In the genomic region with DNA sequence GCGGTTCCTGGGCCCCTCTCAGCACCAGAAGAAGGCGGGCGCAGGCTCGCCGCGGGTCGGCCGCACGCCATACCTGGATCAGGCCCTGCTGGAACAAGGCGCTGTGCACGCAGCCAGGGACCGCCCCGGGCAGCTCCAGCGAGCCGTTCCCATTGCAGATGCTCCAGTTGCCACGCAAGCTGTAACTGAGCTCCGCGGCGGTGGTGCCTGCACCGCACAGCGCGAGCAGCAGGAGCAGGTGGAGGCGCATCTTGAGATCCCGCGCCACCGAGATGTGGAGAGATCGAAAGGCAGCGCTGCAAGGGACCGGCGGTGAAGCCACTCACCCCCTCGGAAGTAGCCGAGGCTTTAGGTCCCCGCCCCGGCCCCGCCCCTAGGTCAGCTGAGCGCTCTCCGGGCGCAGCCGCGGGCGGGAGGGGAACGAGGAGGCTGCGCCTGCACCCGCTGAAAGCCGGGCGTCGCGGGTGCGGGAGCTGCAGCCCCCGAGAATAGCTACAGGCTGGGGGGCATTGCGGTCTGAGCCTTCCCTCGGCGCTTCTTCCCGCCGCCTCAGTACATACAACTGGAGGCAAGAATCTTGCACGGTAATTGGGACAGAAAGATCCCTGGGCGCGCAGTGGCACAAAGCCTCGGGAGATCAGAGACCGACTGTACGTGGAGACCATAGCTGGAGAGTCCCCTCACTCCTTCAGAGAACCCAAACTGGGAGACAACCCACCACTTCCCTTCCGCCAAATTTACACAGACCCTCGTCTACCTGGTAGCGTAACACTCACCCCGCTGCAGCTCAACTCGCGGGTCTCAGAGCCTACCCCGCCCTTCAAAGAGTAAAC, we compare ENCODE assay signal across 1 cellular context.
A peak's percentile ranks its signal among the peaks of the same experiment; 100 is the strongest.
TF ChIP-seq lines count a peak whose summit lies in the region.

A gene (minus strand): TSS at position 324 of the 833 bp plus-strand sequence. CDS start 74 bp downstream, at position 250.

TF ChIP-seq in HepG2, 621 proteins besides CTCF, POLR2A, EP300 and RAD21 (continued from another document and continues in another):
- TF ChIP-seq, protein P1, sequence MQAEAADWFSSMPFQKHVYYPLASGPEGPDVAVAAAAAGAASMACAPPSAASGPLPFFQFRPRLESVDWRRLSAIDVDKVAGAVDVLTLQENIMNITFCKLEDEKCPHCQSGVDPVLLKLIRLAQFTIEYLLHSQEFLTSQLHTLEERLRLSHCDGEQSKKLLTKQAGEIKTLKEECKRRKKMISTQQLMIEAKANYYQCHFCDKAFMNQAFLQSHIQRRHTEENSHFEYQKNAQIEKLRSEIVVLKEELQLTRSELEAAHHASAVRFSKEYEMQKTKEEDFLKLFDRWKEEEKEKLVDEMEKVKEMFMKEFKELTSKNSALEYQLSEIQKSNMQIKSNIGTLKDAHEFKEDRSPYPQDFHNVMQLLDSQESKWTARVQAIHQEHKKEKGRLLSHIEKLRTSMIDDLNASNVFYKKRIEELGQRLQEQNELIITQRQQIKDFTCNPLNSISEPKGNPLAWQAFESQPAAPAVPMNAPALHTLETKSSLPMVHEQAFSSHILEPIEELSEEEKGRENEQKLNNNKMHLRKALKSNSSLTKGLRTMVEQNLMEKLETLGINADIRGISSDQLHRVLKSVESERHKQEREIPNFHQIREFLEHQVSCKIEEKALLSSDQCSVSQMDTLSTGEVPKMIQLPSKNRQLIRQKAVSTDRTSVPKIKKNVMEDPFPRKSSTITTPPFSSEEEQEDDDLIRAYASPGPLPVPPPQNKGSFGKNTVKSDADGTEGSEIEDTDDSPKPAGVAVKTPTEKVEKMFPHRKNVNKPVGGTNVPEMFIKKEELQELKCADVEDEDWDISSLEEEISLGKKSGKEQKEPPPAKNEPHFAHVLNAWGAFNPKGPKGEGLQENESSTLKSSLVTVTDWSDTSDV (CRISPR knock-in tag; IDR thresholded peaks at IDR 0.05) = peak; percentile 87; the same call in 1 of the 2 replicates
- TF ChIP-seq SP5 (CRISPR knock-in tag; IDR thresholded peaks at IDR 0.05; ENCODE audit: borderline replicate concordance, low read depth) (peak; percentile 93), TARDBP (CRISPR knock-in tag; IDR thresholded peaks at IDR 0.05) (peak; percentile 83; the same call in 1 of the 2 replicates), REXO4 (CRISPR knock-in tag; IDR thresholded peaks at IDR 0.05; ENCODE audit: borderline replicate concordance) (peak; percentile 49; the same call in 1 of the 2 replicates), SNAI1 (CRISPR knock-in tag; IDR thresholded peaks at IDR 0.05; ENCODE audit: borderline replicate concordance) (peak; percentile 93), ZNF274 (CRISPR knock-in tag; IDR thresholded peaks at IDR 0.05) (peak; percentile 85), ZNF333 (CRISPR knock-in tag; IDR thresholded peaks at IDR 0.05; ENCODE audit: borderline replicate concordance) (no peak), KDM2A (CRISPR knock-in tag; IDR thresholded peaks at IDR 0.05; ENCODE audit: borderline replicate concordance, low read depth) (peak; percentile 83; the same call in 1 of the 2 replicates), TEAD3 (CRISPR knock-in tag; optimal IDR thresholded peaks at IDR 0.05; ENCODE audit: borderline replicate concordance) (peak; percentile 26), JUND (CRISPR knock-in tag; IDR thresholded peaks at IDR 0.05) (0 out of 2 replicates have a peak, but pooled peaks have one; percentile 31), HIVEP1 (CRISPR knock-in tag; IDR thresholded peaks at IDR 0.05) (peak; percentile 61; the same call in 1 of the 2 replicates), SMARCC2 (IDR thresholded peaks at IDR 0.05) (no peak), BRCA1 (CRISPR knock-in tag; IDR thresholded peaks at IDR 0.05) (peak; percentile 60; the same call in 1 of the 2 replicates), ZNF841 (CRISPR knock-in tag; IDR thresholded peaks at IDR 0.05; ENCODE audit: borderline replicate concordance) (no peak), SSRP1 (CRISPR knock-in tag; IDR thresholded peaks at IDR 0.05) (no peak), ZNF20 (CRISPR knock-in tag; IDR thresholded peaks at IDR 0.05) (no peak), XBP1 (CRISPR knock-in tag; IDR thresholded peaks at IDR 0.05) (no peak), ZBTB42 (CRISPR knock-in tag; IDR thresholded peaks at IDR 0.05) (0 out of 2 replicates have a peak, but pooled peaks have one; percentile 45), ZNF234 (CRISPR knock-in tag; conservative IDR thresholded peaks at IDR 0.05) (0 out of 2 replicates have a peak, but pooled peaks have one; percentile 45), ZNF251 (CRISPR knock-in tag; IDR thresholded peaks at IDR 0.05) (no peak), MIER2 (CRISPR knock-in tag; IDR thresholded peaks at IDR 0.05) (peak; percentile 38; the same call in 1 of the 2 replicates), KLF13 (CRISPR knock-in tag; IDR thresholded peaks at IDR 0.05) (no peak), RFX5 (IDR thresholded peaks at IDR 0.05; ENCODE audit: low read depth, low read length) (0 out of 2 replicates have a peak, but pooled peaks have one; percentile 53), ZNF317 (CRISPR knock-in tag; IDR thresholded peaks at IDR 0.05) (peak; percentile 50; the same call in 1 of the 2 replicates), ZNF672 (CRISPR knock-in tag; IDR thresholded peaks at IDR 0.05) (no peak), CBFB (CRISPR knock-in tag; IDR thresholded peaks at IDR 0.05) (no peak), ZFP36 (IDR thresholded peaks at IDR 0.05; ENCODE audit: borderline replicate concordance, low read depth, low read length, partially characterized antibody) (no peak), ZNF878 (CRISPR knock-in tag; IDR thresholded peaks at IDR 0.05) (peak; percentile 79), MATR3 (CRISPR knock-in tag; IDR thresholded peaks at IDR 0.05) (no peak), ZNF816 (CRISPR knock-in tag; IDR thresholded peaks at IDR 0.05; ENCODE audit: borderline replicate concordance) (no peak), ZNF607 (CRISPR knock-in tag; IDR thresholded peaks at IDR 0.05; ENCODE audit: borderline replicate concordance) (peak; percentile 77), TCF12 (IDR thresholded peaks at IDR 0.05) (no peak), TCF12 (CRISPR knock-in tag; IDR thresholded peaks at IDR 0.05) (no peak), HNRNPL (IDR thresholded peaks at IDR 0.05; ENCODE audit: low read depth, low read length) (0 out of 2 replicates have a peak, but pooled peaks have one; percentile 59), REL (CRISPR knock-in tag; conservative IDR thresholded peaks at IDR 0.05) (no peak), DR1 (CRISPR knock-in tag; IDR thresholded peaks at IDR 0.05) (peak; percentile 60; the same call in 1 of the 2 replicates), SMAD9 (CRISPR knock-in tag; IDR thresholded peaks at IDR 0.05) (no peak), NFRKB (IDR thresholded peaks at IDR 0.05) (no peak), ZNF232 (CRISPR knock-in tag; IDR thresholded peaks at IDR 0.05; ENCODE audit: borderline replicate concordance) (peak; percentile 4; the same call in 1 of the 2 replicates), DMAP1 (CRISPR knock-in tag; IDR thresholded peaks at IDR 0.05) (peak; percentile 41; the same call in 1 of the 2 replicates), ZBTB7A (CRISPR knock-in tag; IDR thresholded peaks at IDR 0.05) (no peak), KLF16 (CRISPR knock-in tag; IDR thresholded peaks at IDR 0.05) (peak in 1 of 2 experiments; percentile 61; a peak in 2 of 4 replicates), SRF (IDR thresholded peaks at IDR 0.05; ENCODE audit: low read depth, low read length) (no peak), YEATS4 (CRISPR knock-in tag; IDR thresholded peaks at IDR 0.05; ENCODE audit: borderline replicate concordance) (peak; percentile 88), ZNF121 (CRISPR knock-in tag; IDR thresholded peaks at IDR 0.05) (peak; percentile 42; the same call in 1 of the 2 replicates), ZNF788 (CRISPR knock-in tag; IDR thresholded peaks at IDR 0.05; ENCODE audit: borderline replicate concordance) (peak; percentile 69; the same call in 1 of the 2 replicates), ISL2 (CRISPR knock-in tag; IDR thresholded peaks at IDR 0.05) (peak; percentile 51), ZNF616 (CRISPR knock-in tag; IDR thresholded peaks at IDR 0.05; ENCODE audit: low read depth) (no peak), CEBPG (CRISPR knock-in tag; IDR thresholded peaks at IDR 0.05) (no peak), ZKSCAN5 (CRISPR knock-in tag; IDR thresholded peaks at IDR 0.05) (no peak; the same call in 1 of the 2 replicates), ZNF558 (CRISPR knock-in tag; IDR thresholded peaks at IDR 0.05; ENCODE audit: borderline replicate concordance) (0 out of 2 replicates have a peak, but pooled peaks have one; percentile 65), MAFK (conservative IDR thresholded peaks at IDR 0.05 in 1 of 2, IDR thresholded peaks at IDR 0.05 in 1 of 2; ENCODE audit: low read length in 2 of 2) (no peak)
- TF ChIP-seq, protein P2, sequence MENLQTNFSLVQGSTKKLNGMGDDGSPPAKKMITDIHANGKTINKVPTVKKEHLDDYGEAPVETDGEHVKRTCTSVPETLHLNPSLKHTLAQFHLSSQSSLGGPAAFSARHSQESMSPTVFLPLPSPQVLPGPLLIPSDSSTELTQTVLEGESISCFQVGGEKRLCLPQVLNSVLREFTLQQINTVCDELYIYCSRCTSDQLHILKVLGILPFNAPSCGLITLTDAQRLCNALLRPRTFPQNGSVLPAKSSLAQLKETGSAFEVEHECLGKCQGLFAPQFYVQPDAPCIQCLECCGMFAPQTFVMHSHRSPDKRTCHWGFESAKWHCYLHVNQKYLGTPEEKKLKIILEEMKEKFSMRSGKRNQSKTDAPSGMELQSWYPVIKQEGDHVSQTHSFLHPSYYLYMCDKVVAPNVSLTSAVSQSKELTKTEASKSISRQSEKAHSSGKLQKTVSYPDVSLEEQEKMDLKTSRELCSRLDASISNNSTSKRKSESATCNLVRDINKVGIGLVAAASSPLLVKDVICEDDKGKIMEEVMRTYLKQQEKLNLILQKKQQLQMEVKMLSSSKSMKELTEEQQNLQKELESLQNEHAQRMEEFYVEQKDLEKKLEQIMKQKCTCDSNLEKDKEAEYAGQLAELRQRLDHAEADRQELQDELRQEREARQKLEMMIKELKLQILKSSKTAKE (CRISPR knock-in tag; IDR thresholded peaks at IDR 0.05; ENCODE audit: borderline replicate concordance) = no peak
- TF ChIP-seq, protein P3, sequence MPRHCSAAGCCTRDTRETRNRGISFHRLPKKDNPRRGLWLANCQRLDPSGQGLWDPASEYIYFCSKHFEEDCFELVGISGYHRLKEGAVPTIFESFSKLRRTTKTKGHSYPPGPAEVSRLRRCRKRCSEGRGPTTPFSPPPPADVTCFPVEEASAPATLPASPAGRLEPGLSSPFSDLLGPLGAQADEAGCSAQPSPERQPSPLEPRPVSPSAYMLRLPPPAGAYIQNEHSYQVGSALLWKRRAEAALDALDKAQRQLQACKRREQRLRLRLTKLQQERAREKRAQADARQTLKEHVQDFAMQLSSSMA (CRISPR knock-in tag; IDR thresholded peaks at IDR 0.05) = peak; percentile 76; the same call in 1 of the 2 replicates
- TF ChIP-seq, protein P4, sequence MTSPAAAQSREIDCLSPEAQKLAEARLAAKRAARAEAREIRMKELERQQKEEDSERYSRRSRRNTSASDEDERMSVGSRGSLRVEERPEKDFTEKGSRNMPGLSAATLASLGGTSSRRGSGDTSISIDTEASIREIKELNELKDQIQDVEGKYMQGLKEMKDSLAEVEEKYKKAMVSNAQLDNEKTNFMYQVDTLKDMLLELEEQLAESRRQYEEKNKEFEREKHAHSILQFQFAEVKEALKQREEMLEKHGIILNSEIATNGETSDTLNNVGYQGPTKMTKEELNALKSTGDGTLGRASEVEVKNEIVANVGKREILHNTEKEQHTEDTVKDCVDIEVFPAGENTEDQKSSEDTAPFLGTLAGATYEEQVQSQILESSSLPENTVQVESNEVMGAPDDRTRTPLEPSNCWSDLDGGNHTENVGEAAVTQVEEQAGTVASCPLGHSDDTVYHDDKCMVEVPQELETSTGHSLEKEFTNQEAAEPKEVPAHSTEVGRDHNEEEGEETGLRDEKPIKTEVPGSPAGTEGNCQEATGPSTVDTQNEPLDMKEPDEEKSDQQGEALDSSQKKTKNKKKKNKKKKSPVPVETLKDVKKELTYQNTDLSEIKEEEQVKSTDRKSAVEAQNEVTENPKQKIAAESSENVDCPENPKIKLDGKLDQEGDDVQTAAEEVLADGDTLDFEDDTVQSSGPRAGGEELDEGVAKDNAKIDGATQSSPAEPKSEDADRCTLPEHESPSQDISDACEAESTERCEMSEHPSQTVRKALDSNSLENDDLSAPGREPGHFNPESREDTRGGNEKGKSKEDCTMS (CRISPR knock-in tag; conservative IDR thresholded peaks at IDR 0.05) = no peak
- TF ChIP-seq, protein P5, sequence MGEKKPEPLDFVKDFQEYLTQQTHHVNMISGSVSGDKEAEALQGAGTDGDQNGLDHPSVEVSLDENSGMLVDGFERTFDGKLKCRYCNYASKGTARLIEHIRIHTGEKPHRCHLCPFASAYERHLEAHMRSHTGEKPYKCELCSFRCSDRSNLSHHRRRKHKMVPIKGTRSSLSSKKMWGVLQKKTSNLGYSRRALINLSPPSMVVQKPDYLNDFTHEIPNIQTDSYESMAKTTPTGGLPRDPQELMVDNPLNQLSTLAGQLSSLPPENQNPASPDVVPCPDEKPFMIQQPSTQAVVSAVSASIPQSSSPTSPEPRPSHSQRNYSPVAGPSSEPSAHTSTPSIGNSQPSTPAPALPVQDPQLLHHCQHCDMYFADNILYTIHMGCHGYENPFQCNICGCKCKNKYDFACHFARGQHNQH (CRISPR knock-in tag; IDR thresholded peaks at IDR 0.05) = 0 out of 2 replicates have a peak, but pooled peaks have one; percentile 21
- TF ChIP-seq, protein P6, sequence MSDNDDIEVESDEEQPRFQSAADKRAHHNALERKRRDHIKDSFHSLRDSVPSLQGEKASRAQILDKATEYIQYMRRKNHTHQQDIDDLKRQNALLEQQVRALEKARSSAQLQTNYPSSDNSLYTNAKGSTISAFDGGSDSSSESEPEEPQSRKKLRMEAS (IDR thresholded peaks at IDR 0.05) = peak; percentile 74
- TF ChIP-seq, protein P7, sequence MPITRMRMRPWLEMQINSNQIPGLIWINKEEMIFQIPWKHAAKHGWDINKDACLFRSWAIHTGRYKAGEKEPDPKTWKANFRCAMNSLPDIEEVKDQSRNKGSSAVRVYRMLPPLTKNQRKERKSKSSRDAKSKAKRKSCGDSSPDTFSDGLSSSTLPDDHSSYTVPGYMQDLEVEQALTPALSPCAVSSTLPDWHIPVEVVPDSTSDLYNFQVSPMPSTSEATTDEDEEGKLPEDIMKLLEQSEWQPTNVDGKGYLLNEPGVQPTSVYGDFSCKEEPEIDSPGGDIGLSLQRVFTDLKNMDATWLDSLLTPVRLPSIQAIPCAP (CRISPR knock-in tag; IDR thresholded peaks at IDR 0.05; ENCODE audit: low read depth) = 0 out of 2 replicates have a peak, but pooled peaks have one; percentile 21
- TF ChIP-seq, protein P8, sequence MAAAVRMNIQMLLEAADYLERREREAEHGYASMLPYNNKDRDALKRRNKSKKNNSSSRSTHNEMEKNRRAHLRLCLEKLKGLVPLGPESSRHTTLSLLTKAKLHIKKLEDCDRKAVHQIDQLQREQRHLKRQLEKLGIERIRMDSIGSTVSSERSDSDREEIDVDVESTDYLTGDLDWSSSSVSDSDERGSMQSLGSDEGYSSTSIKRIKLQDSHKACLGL (CRISPR knock-in tag; IDR thresholded peaks at IDR 0.05) = peak; percentile 45; the same call in 1 of the 2 replicates
- TF ChIP-seq, protein P9, sequence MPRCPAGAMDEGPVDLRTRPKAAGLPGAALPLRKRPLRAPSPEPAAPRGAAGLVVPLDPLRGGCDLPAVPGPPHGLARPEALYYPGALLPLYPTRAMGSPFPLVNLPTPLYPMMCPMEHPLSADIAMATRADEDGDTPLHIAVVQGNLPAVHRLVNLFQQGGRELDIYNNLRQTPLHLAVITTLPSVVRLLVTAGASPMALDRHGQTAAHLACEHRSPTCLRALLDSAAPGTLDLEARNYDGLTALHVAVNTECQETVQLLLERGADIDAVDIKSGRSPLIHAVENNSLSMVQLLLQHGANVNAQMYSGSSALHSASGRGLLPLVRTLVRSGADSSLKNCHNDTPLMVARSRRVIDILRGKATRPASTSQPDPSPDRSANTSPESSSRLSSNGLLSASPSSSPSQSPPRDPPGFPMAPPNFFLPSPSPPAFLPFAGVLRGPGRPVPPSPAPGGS (CRISPR knock-in tag; IDR thresholded peaks at IDR 0.05) = peak; percentile 42; the same call in 1 of the 2 replicates
